ENCODE assay signal across 13 cellular contexts in genomic region chr11:111408789-111409727, GRCh38. TPM values are rescaled to one million over a fixed set of nuclear protein-coding genes. Genes with fewer than 3 reads are reported as not detected.
DNase-seq lines count a peak whose midpoint lies in the region; ATAC-seq and TF ChIP-seq lines count a peak whose summit lies in the region.
"Had no signal": no experiment of that assay in that cellular context is flagged by ENCODE, and none has a peak within 500 bp of the region (broad histone marks: within the 10 kb centered on the region; RNA-seq: fewer than 3 reads in every experiment).

No MANE protein-coding gene starts in this region.

- no peaks in the 10 kb centered on the region; the same call in 1 of the 2 replicates for H3K4me1 Mint-ChIP-seq in WTC11
- H3K4me1 Mint-ChIP-seq in activated CD4-positive, alpha-beta T cell treated with anti-CD3 and anti-CD28 coated beads for 36 hours, result peaks cover 25% of the 10 kb centered on the region

- DNase-seq in AG10803 (ENCODE audit: low read depth), result peak; percentile 38
- DNase-seq in SW480 (ENCODE audit: low spot score), result peak; percentile 33
- no peak for DNase-seq in GDM1 (lab: John Stamatoyannopoulos, UW)
- no peak for DNase-seq in WTC11 (ENCODE audit: low spot score)
- DNase-seq in activated CD4-positive, alpha-beta T cell treated with anti-CD3 and anti-CD28 coated beads for 36 hours, result no peak
- DNase-seq in HK-2 (ENCODE audit: unreplicated experiment), result no peak
- DNase-seq: activated gamma-delta T cell treated with Interleukin-2 at 50 U/mL for 16 hours; CD8-positive, alpha-beta memory T cell; erythroblast had no signal

- CTCF ChIA-PET in WTC11 (lab: Charles Lee), result interaction anchor here (0.6 kb wide), 1 partner anchor 51 kb away, joined by 3 read pairs; no protein-coding TSS in a partner anchor
- CTCF ChIA-PET in activated CD4-positive, alpha-beta T cell treated with anti-CD3 and anti-CD28 coated beads for 36 hours (lab: Charles Lee), result interaction anchor here (0.7 to 1.1 kb wide), 2 partner anchors 18 to 19 kb away, joined by 3 read pairs; no protein-coding TSS in a partner anchor

- H3K27ac Mint-ChIP-seq in WTC11, result no peak overlapping the region
- H3K27ac Mint-ChIP-seq in activated CD4-positive, alpha-beta T cell treated with anti-CD3 and anti-CD28 coated beads for 36 hours, result no peak overlapping the region
- H3K27ac Mint-ChIP-seq: CD8-positive, alpha-beta memory T cell had no signal

- intact Hi-C loops in activated CD4-positive, alpha-beta T cell treated with anti-CD3 and anti-CD28 coated beads for 36 hours (cut with DNase I, micrococcal nuclease), result no loop called here

- no peak overlapping the region for H3K4me3 ChIP-seq in AG10803 (ENCODE audit: low read length)

- ATAC-seq in GM19463 (IDR thresholded peaks at IDR 0.05; ENCODE audit: unreplicated experiment) (peak; percentile 41), HG03432 (IDR thresholded peaks at IDR 0.05; ENCODE audit: unreplicated experiment) (peak; percentile 50), WTC11 (no peak)
- ATAC-seq in activated CD4-positive, alpha-beta T cell treated with anti-CD3 and anti-CD28 coated beads for 36 hours, result no peak
- ATAC-seq: SK-N-SH treated with all-trans-retinoic acid at 6 μM for 48 hours had no signal

- H3K36me3 Mint-ChIP-seq in WTC11, result no peaks in the 10 kb centered on the region
- H3K36me3 Mint-ChIP-seq in activated CD4-positive, alpha-beta T cell treated with anti-CD3 and anti-CD28 coated beads for 36 hours (ENCODE audit: low read depth), result no peaks in the 10 kb centered on the region
- H3K36me3 Mint-ChIP-seq: CD8-positive, alpha-beta memory T cell had no signal

- peaks cover 13% of the 10 kb centered on the region for H3K9me3 Mint-ChIP-seq in WTC11
- peaks cover 2% of the 10 kb centered on the region for H3K9me3 Mint-ChIP-seq in activated CD4-positive, alpha-beta T cell treated with anti-CD3 and anti-CD28 coated beads for 36 hours (ENCODE audit: low read depth)

- no peak overlapping the region for H3K4me3 Mint-ChIP-seq in WTC11
- no peak overlapping the region for H3K4me3 Mint-ChIP-seq in activated CD4-positive, alpha-beta T cell treated with anti-CD3 and anti-CD28 coated beads for 36 hours
- H3K4me3 Mint-ChIP-seq: CD8-positive, alpha-beta memory T cell had no signal

- TF ChIP-seq CTCF in AG10803 (conservative IDR thresholded peaks at IDR 0.05; ENCODE audit: low read length) (no peak), WTC11 (IDR thresholded peaks at IDR 0.05) (no peak)

- no peaks in the 10 kb centered on the region for H3K27me3 Mint-ChIP-seq in WTC11 (ENCODE audit: low read depth)
- no peaks in the 10 kb centered on the region for H3K27me3 Mint-ChIP-seq in activated CD4-positive, alpha-beta T cell treated with anti-CD3 and anti-CD28 coated beads for 36 hours

- POLR2A ChIA-PET in WTC11 (lab: Charles Lee), result no interaction called here
- POLR2A ChIA-PET in activated CD4-positive, alpha-beta T cell treated with anti-CD3 and anti-CD28 coated beads for 36 hours (lab: Charles Lee), result no interaction called here

TF ChIP-seq in WTC11, 78 proteins besides CTCF, POLR2A, EP300 and RAD21:
- TF ChIP-seq JAZF1 (CRISPR knock-in tag; IDR thresholded peaks at IDR 0.05) (no peak), JUN (CRISPR knock-in tag; IDR thresholded peaks at IDR 0.05) (no peak), EMX1 (CRISPR knock-in tag; IDR thresholded peaks at IDR 0.05) (no peak)
TF ChIP-seq in WTC11: peak in this region for 0.

RNA-seq across cellular contexts. Expression of gene POU2AF1, which starts 30.0 kb away (rescaled TPM):
- total RNA-seq in WTC11 (2021), result 0.07 to 0.27 TPM (median 0.22 TPM) in 3 replicates
- 10 to 100 TPM in 1 of 2 experiments, 1 to 10 TPM in 1; 9.6 to 10.0 TPM for total RNA-seq in activated CD4-positive, alpha-beta T cell treated with anti-CD3 and anti-CD28 coated beads for 36 hours
- total RNA-seq: lung microvascular endothelial cell had no signal

Comparison
In these comparisons a context has a peak if more than half of its experiments do, and no peak if none do; other contexts are left out.
1. DNase-seq: peak in AG10803 (single experiment) and SW480 (single experiment); none in GDM1 (single experiment), WTC11 (single experiment), activated CD4-positive, alpha-beta T cell treated with anti-CD3 and anti-CD28 coated beads for 36 hours (single experiment) and HK-2 (single experiment).
2. ATAC-seq: peak in GM19463 (single experiment) and HG03432 (single experiment); none in WTC11 (single experiment) and activated CD4-positive, alpha-beta T cell treated with anti-CD3 and anti-CD28 coated beads for 36 hours (single experiment).